8 cellular contexts compared by ENCODE assay signal in the genomic region with DNA sequence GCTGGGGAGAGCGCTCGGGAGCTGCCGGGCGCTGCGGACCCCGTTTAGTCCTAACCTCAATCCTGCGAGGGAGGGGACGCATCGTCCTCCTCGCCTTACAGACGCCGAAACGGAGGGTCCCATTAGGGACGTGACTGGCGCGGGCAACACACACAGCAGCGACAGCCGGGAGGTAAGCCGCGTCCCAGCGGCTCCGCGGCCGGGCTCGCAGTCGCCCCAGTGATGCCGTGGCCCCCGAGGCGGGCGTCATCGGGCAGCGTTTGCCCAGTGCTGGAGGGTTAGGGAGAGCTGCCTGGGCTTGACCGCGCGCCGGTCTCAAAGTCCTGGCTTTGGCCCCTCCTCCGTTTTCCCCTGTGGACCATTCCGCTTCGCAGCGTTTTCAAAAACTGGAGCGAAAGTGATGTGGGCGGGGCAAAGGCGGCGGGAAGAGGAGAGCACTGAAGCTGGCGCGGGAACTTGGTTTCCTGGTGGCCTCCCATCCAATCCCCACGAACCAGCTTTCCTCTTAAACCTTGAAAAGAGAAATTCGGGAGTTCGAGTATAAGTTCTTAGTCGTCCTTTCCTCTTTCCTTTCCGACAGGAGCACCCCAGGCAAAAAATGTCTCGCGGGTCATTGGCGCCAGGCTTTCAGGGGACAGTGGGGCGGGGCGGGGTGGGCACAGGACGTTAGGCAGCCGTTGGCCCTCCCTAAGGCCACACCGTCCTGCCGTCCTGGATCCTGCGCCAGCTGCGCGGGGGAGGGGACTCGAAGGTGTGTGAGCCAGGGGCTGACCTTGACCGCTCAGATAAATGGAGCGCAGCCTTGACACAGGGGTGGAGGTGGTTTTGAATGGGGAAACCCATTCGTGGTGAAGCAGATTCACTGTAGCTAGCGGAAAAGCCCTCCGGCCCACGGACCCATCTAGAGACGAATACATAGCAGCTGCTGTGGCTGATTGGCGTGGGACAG. TPM values are rescaled to one million over a fixed set of nuclear protein-coding genes. Genes with fewer than 3 reads are reported as not detected.
DNase-seq lines count a peak whose midpoint lies in the region; ATAC-seq lines count a peak whose summit lies in the region.

No MANE protein-coding gene starts in this region.

- peaks cover 11 to 12% of the 10 kb centered on the region in 2 donors for H3K4me1 Mint-ChIP-seq in effector memory CD8-positive, alpha-beta T cell (ENCODE audit: low read depth in 2 of 2)

- H3K27ac Mint-ChIP-seq in effector memory CD8-positive, alpha-beta T cell: peak overlapping the region; percentile 10 to 41

- peaks cover 28 to 41% of the 10 kb centered on the region in 2 donors for H3K27me3 Mint-ChIP-seq in effector memory CD8-positive, alpha-beta T cell

- peaks cover 3% of the 10 kb centered on the region for H3K36me3 Mint-ChIP-seq in effector memory CD8-positive, alpha-beta T cell (ENCODE audit: insufficient read depth)

- ATAC-seq in GM19397 (IDR thresholded peaks at IDR 0.05; ENCODE audit: unreplicated experiment) (peak; percentile 51), HG03520 (IDR thresholded peaks at IDR 0.05; ENCODE audit: unreplicated experiment) (peak; percentile 42)
- peak; percentile 60 for ATAC-seq in effector memory CD8-positive, alpha-beta T cell (replicated peaks)

- peaks cover 0 to 2% of the 10 kb centered on the region in 2 donors for H3K9me3 Mint-ChIP-seq in effector memory CD8-positive, alpha-beta T cell

- H3K4me3 Mint-ChIP-seq in effector memory CD8-positive, alpha-beta T cell: peak overlapping the region; percentile 82 to 84

- DNase-seq in CMK (ENCODE audit: low read depth) (peak; percentile 29), NCI-H524 (lab: John Stamatoyannopoulos, UW) (peak; percentile 79 to 83), lung microvascular endothelial cell (ENCODE audit: low read depth in 2 of 2) (peak; percentile 89 to 90)
- DNase-seq in activated CD4-positive, alpha-beta T cell treated with anti-CD3 and anti-CD28 coated beads, Interleukin-2, amount 50 U/mL, for 1 hour: peak; percentile 35
- peak; percentile 2 to 17 (median 16) for DNase-seq in effector memory CD8-positive, alpha-beta T cell
- DNase-seq in stimulated activated CD8-positive, alpha-beta memory T cell treated with anti-CD3 and anti-CD28 coated beads, Interleukin-12 subunit alpha, Interleukin-12 subunit beta, amount 100 ng/mL, for 1 hour (ENCODE audit: low read depth): peak; percentile 30

RNA-seq across cellular contexts. Expression of a gene that starts 0.8 kb away (rescaled TPM):
- 7.7 and 25.3 TPM in 2 replicates for total RNA-seq in lung microvascular endothelial cell

RNA-seq across cellular contexts. Expression of a gene that starts 54.2 kb away (rescaled TPM):
- 12.5 and 18.3 TPM in 2 replicates for total RNA-seq in lung microvascular endothelial cell

Comparison
In these comparisons a context has a peak if more than half of its experiments do, and no peak if none do; other contexts are left out.
1. Peak in every context shown above with its lines: DNase-seq and ATAC-seq.
2. DNase-seq: peak in every context shown above with its lines; median percentile 90 in lung microvascular endothelial cell; 81 in NCI-H524; 35 in activated CD4-positive, alpha-beta T cell treated with anti-CD3 and anti-CD28 coated beads, Interleukin-2, amount 50 U/mL, for 1 hour; 30 in stimulated activated CD8-positive, alpha-beta memory T cell treated with anti-CD3 and anti-CD28 coated beads, Interleukin-12 subunit alpha, Interleukin-12 subunit beta, amount 100 ng/mL, for 1 hour; 29 in CMK; 16 in effector memory CD8-positive, alpha-beta T cell.